ENCODE assay signal across 13 cellular contexts in the genomic region with DNA sequence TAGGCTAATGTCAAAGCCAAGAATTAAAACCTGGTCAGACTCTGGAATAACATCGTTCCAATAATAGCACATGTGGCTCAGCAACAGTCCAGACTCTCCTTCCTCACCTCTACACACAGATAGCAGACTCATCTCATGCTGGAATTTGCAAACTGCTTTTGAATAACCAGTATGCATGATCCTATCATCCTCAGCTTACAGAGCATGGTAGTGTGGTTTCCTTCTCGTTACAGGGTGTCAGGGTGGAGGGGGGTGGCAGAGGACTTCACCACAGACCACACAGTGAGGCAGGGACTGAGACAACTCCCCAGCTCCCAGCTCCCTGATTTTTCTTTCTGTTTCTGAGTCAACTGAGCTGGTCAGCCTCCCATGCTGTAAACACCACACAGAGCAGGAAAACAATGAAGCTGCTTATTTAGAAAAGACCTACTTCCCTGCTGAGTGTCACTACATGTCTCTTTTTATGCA.
DNase-seq lines count a peak whose midpoint lies in the region; ATAC-seq and TF ChIP-seq lines count a peak whose summit lies in the region.
"Had no signal": no experiment of that assay in that cellular context is flagged by ENCODE, and none has a peak within 500 bp of the region (broad histone marks: within the 10 kb centered on the region; RNA-seq: fewer than 3 reads in every experiment).

No MANE protein-coding gene starts in this region.

- no peaks in the 10 kb centered on the region for H3K9me3 ChIP-seq in body of pancreas
- H3K9me3 ChIP-seq: esophagus muscularis mucosa had no signal

- H3K36me3 ChIP-seq in body of pancreas (replicated peaks in 1 of 2; ENCODE audit: insufficient read depth in 1 of 2, low read depth in 2 of 2), result no peaks in the 10 kb centered on the region
- H3K36me3 ChIP-seq: esophagus muscularis mucosa had no signal

- DNase-seq in COR-L47 (lab: John Stamatoyannopoulos, UW) (peak; percentile 11), NB4 (ENCODE audit: low read depth) (peak; percentile 2), cerebellar cortex (ENCODE audit: low spot score) (peak; percentile 21), myocyte (ENCODE audit: low read depth) (peak; percentile 88), body of pancreas (no peak), iPS-NIHi7 (ENCODE audit: extremely low spot score) (no peak)
- DNase-seq: CD4-positive, CD25-positive, alpha-beta regulatory T cell; left cardiac atrium; NCI-H82 had no signal

- H3K4me3 ChIP-seq in NB4 (ENCODE audit: low read depth, low read length), result no peak overlapping the region
- no peak overlapping the region for H3K4me3 ChIP-seq in body of pancreas
- H3K4me3 ChIP-seq: esophagus muscularis mucosa had no signal

- no peak overlapping the region for H3K27ac ChIP-seq in body of pancreas
- H3K27ac ChIP-seq: esophagus muscularis mucosa had no signal

- ATAC-seq in HG03565 (IDR thresholded peaks at IDR 0.05; ENCODE audit: unreplicated experiment) (no peak), HG03045 (IDR thresholded peaks at IDR 0.05; ENCODE audit: unreplicated experiment) (no peak), body of pancreas (no peak)
- ATAC-seq: T-cell had no signal

- TF ChIP-seq CTCF in NB4 (IDR thresholded peaks at IDR 0.05; ENCODE audit: low read depth, low read length) (no peak), body of pancreas (IDR thresholded peaks at IDR 0.05) (no peak)

- TF ChIP-seq POLR2A in NB4 (IDR thresholded peaks at IDR 0.05; ENCODE audit: extremely low read depth, insufficient read length) (no peak), body of pancreas (IDR thresholded peaks at IDR 0.05) (no peak)

- WGBS in body of pancreas, 2 donors, result 72 to 74% methylated on average over 2 of the region's 2 CpGs

- intact Hi-C loops in body of pancreas (cut with DNase I), result no loop called here

- peaks cover 27% of the 10 kb centered on the region for H3K4me1 ChIP-seq in body of pancreas
- H3K4me1 ChIP-seq: esophagus muscularis mucosa had no signal

- H3K27me3 ChIP-seq in body of pancreas, result no peaks in the 10 kb centered on the region
- H3K27me3 ChIP-seq: esophagus muscularis mucosa had no signal

Comparison
In these comparisons a context has a peak if more than half of its experiments do, and no peak if none do; other contexts are left out.
1. DNase-seq: peak in COR-L47 (single experiment), NB4 (single experiment), cerebellar cortex (single experiment) and myocyte (single experiment); none in body of pancreas (0 of 4) and iPS-NIHi7 (single experiment).